ENCODE assay signal across 17 cellular contexts in genomic region chr11:60195923-60196368, GRCh38. TPM values are rescaled to one million over a fixed set of nuclear protein-coding genes. Genes with fewer than 3 reads are reported as not detected.
DNase-seq lines count a peak whose midpoint lies in the region; ATAC-seq, FAIRE-seq and TF ChIP-seq lines count a peak whose summit lies in the region.
"Had no signal": no experiment of that assay in that cellular context is flagged by ENCODE, and none has a peak within 500 bp of the region (broad histone marks: within the 10 kb centered on the region; RNA-seq: fewer than 3 reads in every experiment).

No MANE protein-coding gene starts in this region.

- no peaks in the 10 kb centered on the region for H3K27me3 ChIP-seq in small intestine (ENCODE audit: control insufficient read depth in 2 of 2, insufficient read depth in 2 of 2, low read length in 2 of 2)

- ATAC-seq in GM21447 (IDR thresholded peaks at IDR 0.05; ENCODE audit: unreplicated experiment): peak; percentile 55
- no peak for ATAC-seq in HG02970 (IDR thresholded peaks at IDR 0.05; ENCODE audit: low FRiP score, unreplicated experiment)

- WGBS in small intestine, 3 donors: 63 to 89% (median 65%) methylated on average over 4 of the region's 4 CpGs

- no peaks in the 10 kb centered on the region for H3K9me3 ChIP-seq in small intestine (ENCODE audit: control insufficient read depth, low read depth)

- no peaks in the 10 kb centered on the region for H3K4me1 ChIP-seq in small intestine (ENCODE audit: control insufficient read depth in 2 of 2, insufficient read depth in 1 of 2, low read depth in 1 of 2, low read length in 1 of 2)

- TF ChIP-seq POLR2A in GM12892 (IDR thresholded peaks at IDR 0.05; ENCODE audit: low read depth, low read length): no peak

- H3K4me3 ChIP-seq in small intestine (ENCODE audit: low read depth in 1 of 2, low read length in 2 of 2): no peak overlapping the region

- in situ Hi-C loops in SK-MEL-5 (cut with HindIII; ENCODE audit: low pct_unique_long_range_greater_than_20kb, low sequenced_read_pairs): no loop called here

- peak; percentile 91 for FAIRE-seq in GM12892 (lab: Jason Lieb, UNC)
- FAIRE-seq in small intestine (lab: Jason Lieb, UNC): no peak
- FAIRE-seq: keratinocyte had no signal

- DNase-seq in GM12892 (ENCODE audit: insufficient read length) (no peak), SK-MEL-5 (ENCODE audit: low read depth, low spot score) (peak; percentile 26), pons (ENCODE audit: low spot score) (peak; percentile 34), NCI-H2107 treated with DMSO at 0.1 percent for 48 hours (lab: John Stamatoyannopoulos, UW; ENCODE audit: unreplicated experiment) (no peak), small intestine (no peak)
- no peak for DNase-seq in stimulated activated CD4-positive, alpha-beta T cell treated with anti-CD3 and anti-CD28 coated beads, Interleukin-4, amount 100 ng/mL, for 24 hours
- DNase-seq: activated effector memory CD4-positive, alpha-beta T cell treated with anti-CD3 and anti-CD28 coated beads, Interleukin-2, amount 50 U/mL, for 16 hours; NCI-H187 treated with DMSO at 0.1 percent for 48 hours; nucleus accumbens; stimulated activated CD4-positive, alpha-beta T cell treated with anti-CD3 and anti-CD28 coated beads, Interleukin-4, amount 100 ng/mL, for 1 hour; WERI-Rb-1 had no signal

- H3K27ac ChIP-seq in small intestine (ENCODE audit: low read depth in 1 of 2, low read length in 1 of 2): peak overlapping the region in 1 of 2 donors; percentile 6
- H3K27ac ChIP-seq: RWPE1, WERI-Rb-1 had no signal

- H3K36me3 ChIP-seq in small intestine (ENCODE audit: control insufficient read depth in 2 of 2, insufficient read depth in 2 of 2, low read length in 2 of 2): no peaks in the 10 kb centered on the region
- H3K36me3 ChIP-seq: WERI-Rb-1 had no signal

RNA-seq across cellular contexts. Expression of gene MS4A6A, which starts 13.1 kb away (rescaled TPM):
- polyA plus RNA-seq in GM12892 (2012; ENCODE audit: missing spikeins): 0.72 TPM
- 0.53 TPM in 1 of 2 replicates, not detected in the other for total RNA-seq in SK-MEL-5 (2014; rRNA removed; shearing (Covaris generic))
- polyA plus RNA-seq in SK-MEL-5 (2015; cell fraction: cytosol; rRNA removed): not detected in 2 replicates
- polyA plus RNA-seq in SK-MEL-5 (2015; cell fraction: nucleus; rRNA removed): not detected in 2 replicates
- 10 to 100 TPM in 2 of 3 donors, 1 to 10 TPM in 1; 7.6 to 74.3 (median 71.1) TPM for polyA plus RNA-seq in small intestine
- total RNA-seq: fibroblast of villous mesenchyme had no signal
- polyA plus RNA-seq: keratinocyte had no signal

RNA-seq across cellular contexts. Expression of gene MS4A4E, which starts 47.0 kb away (rescaled TPM):
- not detected for polyA plus RNA-seq in GM12892 (2012; ENCODE audit: missing spikeins)
- total RNA-seq in SK-MEL-5 (2014; rRNA removed; shearing (Covaris generic)): not detected in 2 replicates
- not detected in 2 replicates for polyA plus RNA-seq in SK-MEL-5 (2015; cell fraction: cytosol; rRNA removed)
- 2.2 TPM in 1 of 2 replicates, not detected in the other for polyA plus RNA-seq in SK-MEL-5 (2015; cell fraction: nucleus; rRNA removed)
- under 1 TPM in 1 of 3 donors, not detected in 2; 0.61 TPM for polyA plus RNA-seq in small intestine
- total RNA-seq: cerebellum, fibroblast of villous mesenchyme had no signal
- polyA plus RNA-seq: keratinocyte had no signal

Comparison
In these comparisons a context has a peak if more than half of its experiments do, and no peak if none do; other contexts are left out.
1. DNase-seq: peak in SK-MEL-5 (single experiment) and pons (single experiment); none in GM12892 (single experiment), NCI-H2107 treated with DMSO at 0.1 percent for 48 hours (single experiment), small intestine (single experiment) and stimulated activated CD4-positive, alpha-beta T cell treated with anti-CD3 and anti-CD28 coated beads, Interleukin-4, amount 100 ng/mL, for 24 hours (single experiment).